1 cellular context compared by ENCODE assay signal in the genomic region with DNA sequence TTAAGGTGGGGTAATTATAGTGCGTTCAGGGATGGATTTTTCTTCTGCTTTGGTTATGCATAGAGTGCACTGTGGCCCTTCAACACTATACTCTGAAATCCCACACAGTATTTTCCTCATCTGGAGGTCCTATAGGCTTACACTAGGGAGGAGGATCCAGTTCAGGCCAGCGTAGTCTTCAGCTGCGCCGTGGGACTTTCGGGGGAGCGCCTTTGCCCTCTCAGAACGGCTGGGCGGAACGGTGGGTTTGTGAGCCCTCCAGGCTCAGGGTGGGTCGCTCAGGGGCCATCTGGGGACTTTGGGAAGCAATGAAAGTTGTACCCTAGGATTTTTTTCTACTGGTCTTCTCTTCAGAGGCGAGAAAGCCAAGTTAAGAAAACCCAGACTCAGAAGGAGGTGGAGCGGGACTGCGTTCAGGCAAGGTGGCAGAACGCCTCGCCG.
TF ChIP-seq lines count a peak whose summit lies in the region.

No MANE protein-coding gene starts in this region.

TF ChIP-seq in GM12878, 131 proteins besides CTCF, POLR2A, EP300 and RAD21:
- TF ChIP-seq NKRF (conservative IDR thresholded peaks at IDR 0.05) = 0 out of 2 replicates have a peak, but pooled peaks have one; percentile 57
- TF ChIP-seq, protein P1, sequence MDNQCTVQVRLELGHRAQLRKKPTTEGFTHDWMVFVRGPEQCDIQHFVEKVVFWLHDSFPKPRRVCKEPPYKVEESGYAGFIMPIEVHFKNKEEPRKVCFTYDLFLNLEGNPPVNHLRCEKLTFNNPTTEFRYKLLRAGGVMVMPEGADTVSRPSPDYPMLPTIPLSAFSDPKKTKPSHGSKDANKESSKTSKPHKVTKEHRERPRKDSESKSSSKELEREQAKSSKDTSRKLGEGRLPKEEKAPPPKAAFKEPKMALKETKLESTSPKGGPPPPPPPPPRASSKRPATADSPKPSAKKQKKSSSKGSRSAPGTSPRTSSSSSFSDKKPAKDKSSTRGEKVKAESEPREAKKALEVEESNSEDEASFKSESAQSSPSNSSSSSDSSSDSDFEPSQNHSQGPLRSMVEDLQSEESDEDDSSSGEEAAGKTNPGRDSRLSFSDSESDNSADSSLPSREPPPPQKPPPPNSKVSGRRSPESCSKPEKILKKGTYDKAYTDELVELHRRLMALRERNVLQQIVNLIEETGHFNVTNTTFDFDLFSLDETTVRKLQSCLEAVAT (IDR thresholded peaks at IDR 0.05) = peak; percentile 80; the same call in 1 of the 2 replicates
- 0 out of 2 replicates have a peak, but pooled peaks have one; percentile 38 for TF ChIP-seq ZNF207 (IDR thresholded peaks at IDR 0.05; ENCODE audit: borderline replicate concordance)
- TF ChIP-seq, protein P2, sequence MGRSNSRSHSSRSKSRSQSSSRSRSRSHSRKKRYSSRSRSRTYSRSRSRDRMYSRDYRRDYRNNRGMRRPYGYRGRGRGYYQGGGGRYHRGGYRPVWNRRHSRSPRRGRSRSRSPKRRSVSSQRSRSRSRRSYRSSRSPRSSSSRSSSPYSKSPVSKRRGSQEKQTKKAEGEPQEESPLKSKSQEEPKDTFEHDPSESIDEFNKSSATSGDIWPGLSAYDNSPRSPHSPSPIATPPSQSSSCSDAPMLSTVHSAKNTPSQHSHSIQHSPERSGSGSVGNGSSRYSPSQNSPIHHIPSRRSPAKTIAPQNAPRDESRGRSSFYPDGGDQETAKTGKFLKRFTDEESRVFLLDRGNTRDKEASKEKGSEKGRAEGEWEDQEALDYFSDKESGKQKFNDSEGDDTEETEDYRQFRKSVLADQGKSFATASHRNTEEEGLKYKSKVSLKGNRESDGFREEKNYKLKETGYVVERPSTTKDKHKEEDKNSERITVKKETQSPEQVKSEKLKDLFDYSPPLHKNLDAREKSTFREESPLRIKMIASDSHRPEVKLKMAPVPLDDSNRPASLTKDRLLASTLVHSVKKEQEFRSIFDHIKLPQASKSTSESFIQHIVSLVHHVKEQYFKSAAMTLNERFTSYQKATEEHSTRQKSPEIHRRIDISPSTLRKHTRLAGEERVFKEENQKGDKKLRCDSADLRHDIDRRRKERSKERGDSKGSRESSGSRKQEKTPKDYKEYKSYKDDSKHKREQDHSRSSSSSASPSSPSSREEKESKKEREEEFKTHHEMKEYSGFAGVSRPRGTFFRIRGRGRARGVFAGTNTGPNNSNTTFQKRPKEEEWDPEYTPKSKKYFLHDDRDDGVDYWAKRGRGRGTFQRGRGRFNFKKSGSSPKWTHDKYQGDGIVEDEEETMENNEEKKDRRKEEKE (IDR thresholded peaks at IDR 0.05) = no peak
- TF ChIP-seq TCF12 (IDR thresholded peaks at IDR 0.05; ENCODE audit: low read depth, low read length) = 0 out of 2 replicates have a peak, but pooled peaks have one; percentile 10
- TF ChIP-seq ZBED1 (IDR thresholded peaks at IDR 0.05; ENCODE audit: borderline replicate concordance) = no peak
- 0 out of 2 replicates have a peak, but pooled peaks have one; percentile 16 for TF ChIP-seq LARP7 (IDR thresholded peaks at IDR 0.05)
- TF ChIP-seq YY1 (IDR thresholded peaks at IDR 0.05; ENCODE audit: low read depth, low read length) = no peak
TF ChIP-seq in GM12878: peak in this region for 5.
